In the genomic region with DNA sequence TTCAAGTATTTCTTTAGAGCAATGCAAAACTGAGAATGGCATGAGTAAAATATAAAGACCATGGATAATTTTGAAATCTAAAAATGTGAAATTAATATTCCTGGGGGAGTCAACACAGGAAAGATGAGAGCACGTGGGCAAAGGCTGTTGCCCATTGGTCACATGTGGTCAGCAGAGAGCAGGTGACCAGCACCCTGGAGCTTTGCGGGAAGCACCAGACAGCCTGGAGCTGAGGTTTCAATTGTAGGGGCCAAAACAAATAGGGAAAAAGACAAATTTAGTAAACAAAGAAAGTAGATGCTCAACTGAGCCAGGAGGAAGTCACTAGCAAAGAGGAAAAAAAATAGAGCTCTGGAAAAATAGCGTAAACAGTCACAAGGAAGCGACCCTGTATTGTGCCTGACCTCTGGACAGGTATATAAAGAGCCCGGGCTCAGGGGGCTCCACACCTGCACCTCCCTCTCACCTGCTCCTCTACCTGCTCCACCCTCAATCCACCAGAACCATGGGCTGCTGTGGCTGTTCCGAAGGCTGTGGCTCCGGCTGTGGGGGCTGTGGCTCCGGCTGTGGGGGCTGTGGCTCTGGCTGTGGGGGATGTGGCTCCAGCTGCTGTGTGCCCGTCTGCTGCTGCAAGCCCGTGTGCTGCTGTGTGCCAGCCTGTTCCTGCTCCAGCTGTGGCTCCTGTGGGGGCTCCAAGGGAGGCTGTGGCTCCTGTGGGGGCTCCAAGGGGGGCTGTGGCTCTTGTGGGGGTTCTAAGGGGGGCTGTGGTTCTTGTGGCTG, we compare ENCODE assay signal across 12 cellular contexts. TPM values are rescaled to one million over a fixed set of nuclear protein-coding genes. Genes with fewer than 3 reads are reported as not detected.
DNase-seq lines count a peak whose midpoint lies in the region; ATAC-seq and TF ChIP-seq lines count a peak whose summit lies in the region.
"Not testable (repeated sequence)": the region's sequence is repeated elsewhere in the genome, so short reads cannot be mapped to it uniquely, and the experiment has no call there.
"Had no signal": no experiment of that assay in that cellular context is flagged by ENCODE, and none has a peak within 500 bp of the region (broad histone marks: within the 10 kb centered on the region; RNA-seq: fewer than 3 reads in every experiment).

TSS of gene KRTAP5-7 (plus strand) at position 472 of the 780 bp plus-strand sequence. CDS start at position 506, 34 bp downstream.

- H2AK5ac ChIP-seq in mesenchymal stem cell (ENCODE audit: low read length, severe bottlenecking); neuronal stem cell (ENCODE audit: low read depth, low read length): not testable (repeated sequence)

- not testable (repeated sequence) for H3K4me3 Mint-ChIP-seq in chondrocyte (ENCODE audit: unreplicated experiment)

- H3K36me3 ChIP-seq in mesenchymal stem cell (ENCODE audit: control insufficient read depth in 1 of 2, insufficient read depth in 2 of 2, low read depth in 1 of 2, low read length in 2 of 2); neuronal stem cell (replicated peaks in 1 of 2; ENCODE audit: control insufficient read depth in 2 of 2, insufficient read depth in 2 of 2, low read length in 2 of 2); upper lobe of right lung: not testable (repeated sequence)

- intact Hi-C loops in upper lobe of right lung (cut with DNase I) = not testable (repeated sequence)

- H3K27me3 ChIP-seq in mesenchymal stem cell (ENCODE audit: control insufficient read depth in 1 of 2, insufficient read depth in 1 of 2, low read length in 2 of 2) = peaks cover 0 to 11% of the 10 kb centered on the region in 2 experiments
- H3K27me3 ChIP-seq in neuronal stem cell (ENCODE audit: control insufficient read depth in 3 of 3, insufficient read depth in 3 of 3, low read depth in 1 of 3, low read length in 3 of 3); upper lobe of right lung: not testable (repeated sequence)

- H3K9ac ChIP-seq in mesenchymal stem cell (ENCODE audit: low read length) = not testable (repeated sequence)
- H3K9ac ChIP-seq in neuronal stem cell (ENCODE audit: low read depth, low read length, poor library complexity) = peak within 1 kb of the TSS; percentile 40

- not testable (repeated sequence) for H3K23ac ChIP-seq in mesenchymal stem cell (ENCODE audit: low read length in 2 of 2)
- peak within 1 kb of the TSS; percentile 53 for H3K23ac ChIP-seq in neuronal stem cell (ENCODE audit: low read depth, low read length, poor library complexity)

- not testable (repeated sequence) for H3K79me1 ChIP-seq in mesenchymal stem cell (replicated peaks; ENCODE audit: low read length, poor library complexity, severe bottlenecking); neuronal stem cell (ENCODE audit: low read depth, low read length)

- H3K27ac ChIP-seq in C4-2B = peak within 1 kb of the TSS; percentile 66
- H3K27ac ChIP-seq in mesenchymal stem cell (ENCODE audit: low read length, poor library complexity, severe bottlenecking); neuronal stem cell (replicated peaks; ENCODE audit: low read length); upper lobe of right lung: not testable (repeated sequence)

- in situ Hi-C loops in SK-MEL-5 (cut with HindIII; ENCODE audit: low pct_unique_long_range_greater_than_20kb, low sequenced_read_pairs) = not testable (repeated sequence)

- H3K27me3 Mint-ChIP-seq in chondrocyte (ENCODE audit: low read depth) = peaks cover 10% of the 10 kb centered on the region

- H3K4me1 ChIP-seq in mesenchymal stem cell (ENCODE audit: control insufficient read depth, insufficient read depth, low read depth, low read length); neuronal stem cell (ENCODE audit: control insufficient read depth in 2 of 2, insufficient read depth in 1 of 2, low read depth in 1 of 2, low read length in 2 of 2); upper lobe of right lung: not testable (repeated sequence)

- ATAC-seq in left lobe of liver = peak; percentile 57
- not testable (repeated sequence) for ATAC-seq in upper lobe of right lung

- H3K27ac Mint-ChIP-seq in chondrocyte (ENCODE audit: unreplicated experiment) = not testable (repeated sequence)

- not testable (repeated sequence) for H3K4me3 ChIP-seq in LNCaP clone FGC (ENCODE audit: low read depth, low read length); mesenchymal stem cell (ENCODE audit: insufficient read depth in 1 of 2, low read depth in 1 of 2, low read length in 2 of 2); neuronal stem cell (ENCODE audit: low read length in 2 of 2); upper lobe of right lung

- not testable (repeated sequence) for H3K18ac ChIP-seq in mesenchymal stem cell (ENCODE audit: low read depth in 1 of 2, low read length in 2 of 2); neuronal stem cell (ENCODE audit: low read length)

- not testable (repeated sequence) for H3K4me2 ChIP-seq in mesenchymal stem cell (ENCODE audit: low read length, poor library complexity, severe bottlenecking); neuronal stem cell (ENCODE audit: insufficient read depth, low read length, poor library complexity, severe bottlenecking)

- 70% methylated on average over 3 of the region's 10 CpGs for WGBS in mesenchymal stem cell
- no CpG with 5 or more reads among the region's 10 CpGs for WGBS in neuronal stem cell (ENCODE audit: extremely low coverage in 2 of 2, insufficient read length in 2 of 2, insufficient replicate concordance in 1 of 2), 2 donors

- peak within 1 kb of the TSS in 1 of 2 experiments; percentile 93 for H3K14ac ChIP-seq in mesenchymal stem cell (ENCODE audit: low read length in 2 of 2)
- not testable (repeated sequence) for H3K14ac ChIP-seq in neuronal stem cell (ENCODE audit: low read length)

- not testable (repeated sequence) for H2BK15ac ChIP-seq in mesenchymal stem cell (ENCODE audit: low read depth, poor library complexity, severe bottlenecking); neuronal stem cell (ENCODE audit: low read length)

- peak; percentile 46 for DNase-seq in LNCaP clone FGC (ENCODE audit: low read depth)
- peak; percentile 56 for DNase-seq in SK-MEL-5 (ENCODE audit: low read depth, low spot score)
- peak; percentile 32 for DNase-seq in chondrocyte (ENCODE audit: low spot score)
- DNase-seq in left lobe of liver (ENCODE audit: low spot score) = peak; percentile 49
- DNase-seq in mesenchymal stem cell; neuronal stem cell (ENCODE audit: low spot score): not testable (repeated sequence)
- peak; percentile 19 for DNase-seq in upper lobe of right lung

- not testable (repeated sequence) for H2BK120ac ChIP-seq in mesenchymal stem cell (ENCODE audit: low read depth, low read length); neuronal stem cell (ENCODE audit: low read depth, low read length)

- not testable (repeated sequence) for H4K91ac ChIP-seq in mesenchymal stem cell (ENCODE audit: low read length); neuronal stem cell (ENCODE audit: low read depth, low read length, poor library complexity)

- not testable (repeated sequence) for H3K36me3 Mint-ChIP-seq in chondrocyte (ENCODE audit: low read depth)

- H2BK12ac ChIP-seq in mesenchymal stem cell (ENCODE audit: low read length in 2 of 2); neuronal stem cell (ENCODE audit: low read length): not testable (repeated sequence)

- H2AFZ ChIP-seq in mesenchymal stem cell (ENCODE audit: low read depth, low read length); neuronal stem cell (ENCODE audit: low read length): not testable (repeated sequence)

- H3K4ac ChIP-seq in mesenchymal stem cell (ENCODE audit: low read depth in 1 of 2, low read length in 2 of 2); neuronal stem cell (ENCODE audit: low read length): not testable (repeated sequence)

- TF ChIP-seq CTCF in C4-2B (conservative IDR thresholded peaks at IDR 0.05); LNCaP clone FGC (IDR thresholded peaks at IDR 0.05; ENCODE audit: control insufficient read depth, extremely low read depth, insufficient read depth); chondrocyte (IDR thresholded peaks at IDR 0.05); upper lobe of right lung (IDR thresholded peaks at IDR 0.05): not testable (repeated sequence)

- H3K4me1 Mint-ChIP-seq in chondrocyte (ENCODE audit: low read depth) = not testable (repeated sequence)

- H2BK5ac ChIP-seq in mesenchymal stem cell (ENCODE audit: low read depth, low read length, poor library complexity, severe bottlenecking); neuronal stem cell (ENCODE audit: low read length): not testable (repeated sequence)

- H3K9me3 ChIP-seq in mesenchymal stem cell (ENCODE audit: control insufficient read depth, low read length); neuronal stem cell (replicated peaks in 1 of 2; ENCODE audit: control insufficient read depth in 2 of 2, insufficient read depth in 1 of 2, low read depth in 1 of 2, low read length in 2 of 2); upper lobe of right lung: not testable (repeated sequence)

- not testable (repeated sequence) for H3K9me3 Mint-ChIP-seq in chondrocyte (ENCODE audit: low read depth)

- peak within 1 kb of the TSS; percentile 69 for H4K8ac ChIP-seq in mesenchymal stem cell (ENCODE audit: low read length)
- H4K8ac ChIP-seq in neuronal stem cell (ENCODE audit: low read depth, low read length) = not testable (repeated sequence)

RNA-seq across cellular contexts. Expression of gene KRTAP5-7, which starts in this region (rescaled TPM):
- total RNA-seq in SK-MEL-5 (2014; rRNA removed; shearing (Covaris generic)) = 0.08 TPM in 1 of 2 replicates, not detected in the other
- not detected in 2 replicates for polyA plus RNA-seq in SK-MEL-5 (2015; cell fraction: cytosol; rRNA removed)
- polyA plus RNA-seq in SK-MEL-5 (2015; cell fraction: nucleus; rRNA removed) = 2.1 and 4.4 TPM in 2 replicates
- total RNA-seq in chondrocyte = not detected in 3 replicates
- not detected for total RNA-seq in left lobe of liver
- polyA plus RNA-seq in mesenchymal stem cell (2013, experiment 1 of 2) = not detected
- not detected for polyA plus RNA-seq in mesenchymal stem cell (2013, experiment 2 of 2)
- polyA plus RNA-seq in neuronal stem cell (2013, experiment 1 of 2) = 0.03 TPM
- polyA plus RNA-seq in neuronal stem cell (2013, experiment 2 of 2) = not detected
- total RNA-seq in upper lobe of right lung = 0.46 TPM
- total RNA-seq: Calu3; CD4-positive, CD25-positive, alpha-beta regulatory T cell; GM23248 had no signal
- polyA plus RNA-seq: AG04450; CD4-positive, CD25-positive, alpha-beta regulatory T cell; GM23248 had no signal

Comparison
In these comparisons a context has a peak if more than half of its experiments do, and no peak if none do; other contexts are left out.
1. Peak in DNase-seq in chondrocyte; RNA of the gene not detected or under 1 TPM.
2. Peak in DNase-seq and ATAC-seq in left lobe of liver; RNA of the gene not detected or under 1 TPM.
3. Peak in DNase-seq in upper lobe of right lung; RNA of the gene not detected or under 1 TPM.